ENCODE assay signal across 8 cellular contexts in genomic region chr7:99438573-99439480, GRCh38. TPM values are rescaled to one million over a fixed set of nuclear protein-coding genes. Genes with fewer than 3 reads are reported as not detected.
DNase-seq lines count a peak whose midpoint lies in the region; ATAC-seq and TF ChIP-seq lines count a peak whose summit lies in the region.

Gene CPSF4, plus strand, starts transcription at chr7:99438943. Its CDS starts 140 bp downstream, at chr7:99439083.
Gene PTCD1, minus strand, starts transcription at chr7:99438798. Its CDS starts 3,556 bp downstream, at chr7:99435242.

- H3K4me3 Mint-ChIP-seq in CD8-positive, alpha-beta T cell, result peak within 1 kb of the TSS; percentile 94
- H3K4me3 Mint-ChIP-seq in activated CD8-positive, alpha-beta T cell treated with anti-CD3 and anti-CD28 coated beads, Interleukin-2, amount 10 ng/mL, durations not matched to agents 7 days and 5 days, result peak within 1 kb of the TSS; percentile 98

- ATAC-seq in CD8-positive, alpha-beta T cell, result peak; percentile 78
- ATAC-seq in GM19455 (IDR thresholded peaks at IDR 0.05; ENCODE audit: unreplicated experiment), result peak; percentile 95
- peak; percentile 91 for ATAC-seq in activated CD8-positive, alpha-beta T cell treated with anti-CD3 and anti-CD28 coated beads, Interleukin-2, amount 10 ng/mL, durations not matched to agents 7 days and 5 days

- H3K36me3 ChIP-seq in CD8-positive, alpha-beta T cell (ENCODE audit: insufficient read depth, low read length), result peaks cover 5% of the 10 kb centered on the region

- peak; percentile 75 to 93 (median 86) for DNase-seq in CD8-positive, alpha-beta T cell
- DNase-seq in HK-2 (ENCODE audit: unreplicated experiment) (peak; percentile 97), NCI-H82 treated with DMSO at 0.1 percent for 48 hours (lab: John Stamatoyannopoulos, UW; ENCODE audit: unreplicated experiment) (peak; percentile 82), lung microvascular endothelial cell (ENCODE audit: low read depth in 2 of 2) (peak; percentile 95 to 96)
- DNase-seq in activated CD8-positive, alpha-beta T cell treated with anti-CD3 and anti-CD28 coated beads, Interleukin-2, amount 10 ng/mL, durations not matched to agents 7 days and 5 days, result peak; percentile 92
- peak; percentile 75 for DNase-seq in effector CD4-positive, alpha-beta T cell
- peak; percentile 83 to 89 (median 84) for DNase-seq in stimulated activated CD4-positive, alpha-beta T cell treated with anti-CD3 and anti-CD28 coated beads, TNF-alpha, amount 100 ng/mL, for 4 hours (ENCODE audit: low read depth in 3 of 3)

- CTCF ChIA-PET in CD8-positive, alpha-beta T cell (lab: Charles Lee), result interaction anchor here (1.2 kb wide), 1 partner anchor 21 kb away, joined by 3 read pairs; no protein-coding TSS in a partner anchor
- CTCF ChIA-PET in activated CD8-positive, alpha-beta T cell treated with anti-CD3 and anti-CD28 coated beads, Interleukin-2, amount 10 ng/mL, durations not matched to agents 7 days and 5 days (lab: Charles Lee), result interaction anchor here (0.6 to 1.3 kb wide), 4 partner anchors 9 to 61 kb away, joined by 3 to 4 read pairs (median 4); partner anchors contain the start of genes BUD31 and ZNF394

- POLR2A ChIA-PET in CD8-positive, alpha-beta T cell (lab: Charles Lee), result interaction anchor here (0.6 to 2.7 kb wide), 7 partner anchors 24 to 120 kb away, joined by 3 to 8 read pairs (median 4); partner anchors contain the start of genes ATP5MF, BUD31, PDAP1 and ZKSCAN5
- POLR2A ChIA-PET in activated CD8-positive, alpha-beta T cell treated with anti-CD3 and anti-CD28 coated beads, Interleukin-2, amount 10 ng/mL, durations not matched to agents 7 days and 5 days (lab: Charles Lee), result interaction anchor here (0.7 to 1.7 kb wide), 4 partner anchors 21 to 40 kb away, joined by 3 to 12 read pairs (median 4); partner anchors contain the start of genes BUD31 and PDAP1

- no peak for TF ChIP-seq CTCF in CD8-positive, alpha-beta T cell (IDR thresholded peaks at IDR 0.05)

- peak within 1 kb of the TSS; percentile 63 for H3K27ac ChIP-seq in CD8-positive, alpha-beta T cell (ENCODE audit: low read depth, low read length)

- peak within 1 kb of the TSS; percentile 89 for H3K27ac Mint-ChIP-seq in CD8-positive, alpha-beta T cell
- peak within 1 kb of the TSS; percentile 96 for H3K27ac Mint-ChIP-seq in activated CD8-positive, alpha-beta T cell treated with anti-CD3 and anti-CD28 coated beads, Interleukin-2, amount 10 ng/mL, durations not matched to agents 7 days and 5 days

- no peaks in the 10 kb centered on the region for H3K27me3 ChIP-seq in CD8-positive, alpha-beta T cell (ENCODE audit: insufficient read depth, low read length)

- no peaks in the 10 kb centered on the region for H3K9me3 Mint-ChIP-seq in CD8-positive, alpha-beta T cell
- H3K9me3 Mint-ChIP-seq in activated CD8-positive, alpha-beta T cell treated with anti-CD3 and anti-CD28 coated beads, Interleukin-2, amount 10 ng/mL, durations not matched to agents 7 days and 5 days (ENCODE audit: insufficient read depth), result no peaks in the 10 kb centered on the region

- peaks cover 33% of the 10 kb centered on the region for H3K4me1 Mint-ChIP-seq in CD8-positive, alpha-beta T cell (ENCODE audit: low read depth)
- peaks cover 30% of the 10 kb centered on the region for H3K4me1 Mint-ChIP-seq in activated CD8-positive, alpha-beta T cell treated with anti-CD3 and anti-CD28 coated beads, Interleukin-2, amount 10 ng/mL, durations not matched to agents 7 days and 5 days (ENCODE audit: low read depth)

- intact Hi-C loops in CD8-positive, alpha-beta T cell (cut with DNase I, micrococcal nuclease), result loop anchor here (1.0 to 2.0 kb wide), 6 partner anchors 28 to 66 kb away; partner anchors contain the start of genes BUD31 (in 2 of the 2), PDAP1 (in 2 of the 2), ZKSCAN5 (in 2 of the 2) and ATP5MF (in 1 of the 2)

- H3K4me1 ChIP-seq in CD8-positive, alpha-beta T cell (ENCODE audit: insufficient read depth, low read length), result peaks cover 16% of the 10 kb centered on the region

- no peaks in the 10 kb centered on the region for H3K9me3 ChIP-seq in CD8-positive, alpha-beta T cell (ENCODE audit: low read length)

- peaks cover 34% of the 10 kb centered on the region for H3K36me3 Mint-ChIP-seq in CD8-positive, alpha-beta T cell
- peaks cover 31% of the 10 kb centered on the region for H3K36me3 Mint-ChIP-seq in activated CD8-positive, alpha-beta T cell treated with anti-CD3 and anti-CD28 coated beads, Interleukin-2, amount 10 ng/mL, durations not matched to agents 7 days and 5 days (ENCODE audit: low read depth)

- no peaks in the 10 kb centered on the region for H3K27me3 Mint-ChIP-seq in CD8-positive, alpha-beta T cell (ENCODE audit: low read depth)
- no peaks in the 10 kb centered on the region for H3K27me3 Mint-ChIP-seq in activated CD8-positive, alpha-beta T cell treated with anti-CD3 and anti-CD28 coated beads, Interleukin-2, amount 10 ng/mL, durations not matched to agents 7 days and 5 days (ENCODE audit: low read depth)

- peak within 1 kb of the TSS; percentile 66 for H3K4me3 ChIP-seq in CD8-positive, alpha-beta T cell (ENCODE audit: low read depth, low read length)

RNA-seq across cellular contexts. Expression of gene CPSF4, which starts in this region (rescaled TPM):
- 10 to 100 TPM; 33.4 to 33.9 TPM for total RNA-seq in CD8-positive, alpha-beta T cell
- 10 to 100 TPM; 64.0 to 65.8 TPM for total RNA-seq in activated CD8-positive, alpha-beta T cell treated with anti-CD3 and anti-CD28 coated beads, Interleukin-2, amount 10 ng/mL, durations not matched to agents 7 days and 5 days
- 16.3 and 17.4 TPM in 2 replicates for total RNA-seq in lung microvascular endothelial cell

RNA-seq across cellular contexts. Expression of gene PTCD1, which starts in this region (rescaled TPM):
- 1 to 10 TPM; 4.2 to 4.5 TPM for total RNA-seq in CD8-positive, alpha-beta T cell
- 10 to 100 TPM; 10.9 to 13.4 TPM for total RNA-seq in activated CD8-positive, alpha-beta T cell treated with anti-CD3 and anti-CD28 coated beads, Interleukin-2, amount 10 ng/mL, durations not matched to agents 7 days and 5 days
- 3.1 and 4.2 TPM in 2 replicates for total RNA-seq in lung microvascular endothelial cell

Comparison
In these comparisons a context has a peak if more than half of its experiments do, and no peak if none do; other contexts are left out.
1. Peak in every context shown above with its lines: DNase-seq, ATAC-seq, H3K4me3 ChIP-seq and H3K27ac ChIP-seq.